ENCODE assay signal across 11 cellular contexts in the genomic region with DNA sequence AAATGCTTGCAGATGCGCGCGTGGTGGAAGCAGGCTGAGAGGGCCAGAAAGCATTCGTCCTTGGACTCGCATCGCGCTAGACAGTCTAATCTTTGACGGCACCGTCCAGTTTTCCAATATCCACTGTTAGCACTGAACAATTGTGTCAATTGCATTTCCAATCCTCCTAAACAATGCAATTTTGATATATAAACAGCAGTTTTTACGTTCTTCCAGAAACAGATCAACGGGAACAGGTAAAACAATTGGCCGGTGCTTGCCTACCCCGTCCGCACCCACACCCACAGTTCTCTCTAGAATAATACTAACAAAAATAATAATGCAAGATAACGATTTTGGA. TPM values are rescaled to one million over a fixed set of nuclear protein-coding genes. Genes with fewer than 3 reads are reported as not detected.
DNase-seq lines count a peak whose midpoint lies in the region; FAIRE-seq and TF ChIP-seq lines count a peak whose summit lies in the region.
"Had no signal": no experiment of that assay in that cellular context is flagged by ENCODE, and none has a peak within 500 bp of the region (broad histone marks: within the 10 kb centered on the region; RNA-seq: fewer than 3 reads in every experiment).

No MANE protein-coding gene starts in this region.

- H2AFZ ChIP-seq in OCI-LY1 (ENCODE audit: low read length) (no peak overlapping the region), H1 (ENCODE audit: low read length) (no peak overlapping the region)

- H4K5ac ChIP-seq in H1 (ENCODE audit: insufficient read length, low read depth, low read length), result no peak overlapping the region

- peak overlapping the region; percentile 48; the same call in 1 of the 2 replicates for H3K18ac ChIP-seq in H1 (ENCODE audit: extremely low read depth, low read length)

- intact Hi-C loops in sigmoid colon (cut with DNase I), result loop anchor here (1.0 to 10.0 kb wide), 2 partner anchors 70 to 261 kb away; no protein-coding TSS in a partner anchor

- H3K27ac Mint-ChIP-seq in T-helper 2 cell treated with Interferon-gamma antibody and Interleukin-4, amounts not matched to agents 5 μg/mL and 100 μg/mL, for 36 hours, result no peak overlapping the region

- no peak overlapping the region for H3K4ac ChIP-seq in H1 (replicated peaks; ENCODE audit: insufficient read length, low read depth, low read length)

- H4K20me1 ChIP-seq in OCI-LY1 (ENCODE audit: insufficient read depth, low read length) (no peaks in the 10 kb centered on the region), H1 (replicated peaks in 1 of 2; ENCODE audit: control insufficient read depth in 1 of 2, insufficient read depth in 2 of 2, low read length in 2 of 2) (no peaks in the 10 kb centered on the region)

- TF ChIP-seq RAD21 in H1 (IDR thresholded peaks at IDR 0.05 in 1 of 2, conservative IDR thresholded peaks at IDR 0.05 in 1 of 2; ENCODE audit: low read depth in 2 of 2, low read length in 2 of 2), result no peak

- peak; percentile 84 for FAIRE-seq in H1 (lab: Jason Lieb, UNC)

- POLR2A ChIA-PET in H1 (lab: Charles Lee; ENCODE audit: partially characterized antibody), result interaction anchor here (0.7 kb wide), 1 partner anchor 13 kb away, joined by 3 read pairs; no protein-coding TSS in a partner anchor

- H2BK20ac ChIP-seq in H1 (ENCODE audit: low read length), result no peak overlapping the region

- H3K27me3 ChIP-seq in OCI-LY1 (ENCODE audit: insufficient read depth, low read length) (peaks cover 4% of the 10 kb centered on the region; the same call in 1 of the 2 replicates), H1 (replicated peaks in 1 of 4; ENCODE audit: control insufficient read depth in 3 of 4, extremely low read depth in 1 of 4, insufficient read depth in 3 of 4, low read length in 3 of 4) (peaks cover 0 to 24% (median 15%) of the 10 kb centered on the region in 4 experiments; a peak in 5 of 7 replicates), sigmoid colon (peaks cover 0 to 14% (median 0%) of the 10 kb centered on the region in 3 donors)

- H3K4me3 Mint-ChIP-seq in T-helper 2 cell treated with Interferon-gamma antibody and Interleukin-4, amounts not matched to agents 5 μg/mL and 100 μg/mL, for 36 hours, result peak overlapping the region; percentile 80

- no peak overlapping the region for H2BK120ac ChIP-seq in H1 (replicated peaks; ENCODE audit: low read depth, low read length)

- H3K9me3 ChIP-seq in OCI-LY1 (ENCODE audit: low read length), result no peaks in the 10 kb centered on the region
- H3K9me3 ChIP-seq in H1 (ENCODE audit: insufficient read depth in 2 of 2, low read depth in 1 of 2, low read length in 1 of 2), result no peaks in the 10 kb centered on the region
- no peaks in the 10 kb centered on the region for H3K9me3 ChIP-seq in sigmoid colon

- no peak for TF ChIP-seq EP300 in H1 (IDR thresholded peaks at IDR 0.05; ENCODE audit: borderline replicate concordance in 1 of 2, low read depth in 2 of 2, low read length in 2 of 2)
- TF ChIP-seq EP300 in sigmoid colon (IDR thresholded peaks at IDR 0.05), result no peak

- TF ChIP-seq POLR2A in H1 (IDR thresholded peaks at IDR 0.05; ENCODE audit: control extremely low read depth in 1 of 2, low read depth in 2 of 2, low read length in 2 of 2), result no peak
- no peak for TF ChIP-seq POLR2A in sigmoid colon (IDR thresholded peaks at IDR 0.05)

- H3K9me2 ChIP-seq in OCI-LY1 (ENCODE audit: low read depth, low read length), result no peaks in the 10 kb centered on the region

- H3K23me2 ChIP-seq in H1 (ENCODE audit: low read depth, low read length), result peaks cover 2% of the 10 kb centered on the region

- no peak overlapping the region for H3K4me3 ChIP-seq in OCI-LY1 (ENCODE audit: low read depth, low read length, poor library complexity, severe bottlenecking)
- H3K4me3 ChIP-seq in H1 (ENCODE audit: extremely low read depth in 1 of 4, insufficient read depth in 2 of 4, low read depth in 3 of 4, low read length in 4 of 4), result 0 out of 8 replicates have a peak overlapping the region, but pooled peaks of 1 of the 4 experiments have one; percentile 62
- peak overlapping the region in 3 of 4 donors; percentile 32 to 48 (median 46) for H3K4me3 ChIP-seq in sigmoid colon

- WGBS in H1 (ENCODE audit: extremely low coverage in 1 of 2, insufficient coverage in 1 of 2, insufficient read length in 1 of 2, insufficient replicate concordance in 2 of 2, low coverage in 1 of 2, low lambda C conversion rate in 2 of 2, missing lambda C conversion rate in 1 of 2), 2 experiments, result 44% methylated on average over 15 of the region's 15 CpGs; no CpG with 5 or more reads in 1 of the 2 experiments
- WGBS in sigmoid colon, 2 donors, result 22 to 35% methylated on average over 15 of the region's 15 CpGs

- DNase-seq in T-helper 2 cell treated with Interferon-gamma antibody and Interleukin-4, amounts not matched to agents 5 μg/mL and 100 μg/mL, for 36 hours (ENCODE audit: low spot score), result no peak
- no peak for DNase-seq in T-helper 2 cell
- DNase-seq in H1 (ENCODE audit: low read depth in 1 of 2, low spot score in 2 of 2), result no peak
- no peak for DNase-seq in sigmoid colon
- no peak for DNase-seq in NCI-H2171 (lab: John Stamatoyannopoulos, UW)
- no peak for DNase-seq in HuH-7 (ENCODE audit: low spot score)
- no peak for DNase-seq in NCI-H69 (lab: John Stamatoyannopoulos, UW)
- DNase-seq: NCI-H2081 had no signal

- no peak overlapping the region for H3K9ac ChIP-seq in OCI-LY1 (ENCODE audit: low read length)
- no peak overlapping the region for H3K9ac ChIP-seq in H1 (replicated peaks in 1 of 4; ENCODE audit: extremely low read depth in 1 of 4, low read depth in 3 of 4, low read length in 3 of 4)

- H2BK5ac ChIP-seq in H1 (ENCODE audit: low read depth, low read length), result no peak overlapping the region

- H3K56ac ChIP-seq in H1 (replicated peaks; ENCODE audit: insufficient read length, low read depth, low read length), result no peak overlapping the region

- H3K36me3 ChIP-seq in OCI-LY1 (ENCODE audit: insufficient read depth, low read length) (no peaks in the 10 kb centered on the region), H1 (ENCODE audit: control insufficient read depth in 2 of 4, insufficient read depth in 4 of 4, low read length in 3 of 4) (no peaks in the 10 kb centered on the region), sigmoid colon (no peaks in the 10 kb centered on the region)

- CTCF ChIA-PET in H1 (lab: Charles Lee; ENCODE audit: partially characterized antibody), result interaction anchor here (0.7 to 15.8 kb wide), 26 partner anchors 11 to 688 kb away, joined by 3 to 344 read pairs (median 4); a partner anchor contains a TSS

- no peaks in the 10 kb centered on the region for H3K79me2 ChIP-seq in OCI-LY1 (ENCODE audit: insufficient read depth, low read length)
- H3K79me2 ChIP-seq in H1 (ENCODE audit: control insufficient read depth in 1 of 2, insufficient read depth in 2 of 2, low read length in 2 of 2), result no peaks in the 10 kb centered on the region

- H2BK15ac ChIP-seq in H1 (ENCODE audit: low read length), result no peak overlapping the region

- no peak for TF ChIP-seq CTCF in OCI-LY1 (IDR thresholded peaks at IDR 0.05; ENCODE audit: low read length)
- TF ChIP-seq CTCF in H1 (IDR thresholded peaks at IDR 0.05; ENCODE audit: control extremely low read depth in 1 of 3, insufficient read depth in 1 of 3, low read depth in 1 of 3, low read length in 3 of 3), result no peak
- TF ChIP-seq CTCF in sigmoid colon (IDR thresholded peaks at IDR 0.05), result peak in 1 of 4 experiments; percentile 10

- H3K27ac ChIP-seq in OCI-LY1 (ENCODE audit: low read depth, low read length, poor library complexity, severe bottlenecking) (no peak overlapping the region), H1 (ENCODE audit: low read depth, low read length) (no peak overlapping the region), sigmoid colon (no peak overlapping the region)

- H3K4me1 ChIP-seq in OCI-LY1 (ENCODE audit: insufficient read depth, low read length, severe bottlenecking) (peaks cover 4% of the 10 kb centered on the region), H1 (replicated peaks in 1 of 4; ENCODE audit: control insufficient read depth in 3 of 4, insufficient read depth in 4 of 4, low read length in 3 of 4) (peaks cover 0 to 3% (median under 1%) of the 10 kb centered on the region in 4 experiments; a peak in 1 of 7 replicates), sigmoid colon (peaks cover 0 to 21% (median 11%) of the 10 kb centered on the region in 4 donors)

- no peaks in the 10 kb centered on the region for H3F3A ChIP-seq in OCI-LY1 (ENCODE audit: insufficient read depth, low read length)

- no peak overlapping the region for H4K8ac ChIP-seq in H1 (ENCODE audit: extremely low read depth, insufficient read depth, low read length)

- no peak overlapping the region for H3K23ac ChIP-seq in H1 (ENCODE audit: insufficient read length)

- no peaks in the 10 kb centered on the region for H3K36me3 Mint-ChIP-seq in T-helper 2 cell treated with Interferon-gamma antibody and Interleukin-4, amounts not matched to agents 5 μg/mL and 100 μg/mL, for 36 hours (ENCODE audit: low read depth)

- H3K27me3 Mint-ChIP-seq in T-helper 2 cell treated with Interferon-gamma antibody and Interleukin-4, amounts not matched to agents 5 μg/mL and 100 μg/mL, for 36 hours (ENCODE audit: low read depth), result peaks cover 22% of the 10 kb centered on the region

- H3K4me1 Mint-ChIP-seq in T-helper 2 cell treated with Interferon-gamma antibody and Interleukin-4, amounts not matched to agents 5 μg/mL and 100 μg/mL, for 36 hours (ENCODE audit: low read depth), result peaks cover 2% of the 10 kb centered on the region

- no peaks in the 10 kb centered on the region for H3K9me3 Mint-ChIP-seq in T-helper 2 cell treated with Interferon-gamma antibody and Interleukin-4, amounts not matched to agents 5 μg/mL and 100 μg/mL, for 36 hours

- H3K4me2 ChIP-seq in OCI-LY1 (ENCODE audit: low read length) (peak overlapping the region; percentile 58), H1 (ENCODE audit: insufficient read depth in 1 of 2, low read depth in 2 of 2, low read length in 2 of 2) (peak overlapping the region; percentile 15 to 73; a peak in 2 of 4 replicates)

- no peak overlapping the region for H3K14ac ChIP-seq in H1 (ENCODE audit: insufficient read length)

- no peak overlapping the region for H4K91ac ChIP-seq in H1 (replicated peaks; ENCODE audit: insufficient read length, low read length)

- H3K79me1 ChIP-seq in H1 (ENCODE audit: low read depth, low read length), result no peaks in the 10 kb centered on the region

- no peak overlapping the region for H2AK5ac ChIP-seq in H1 (ENCODE audit: low read depth, low read length)

- no peak overlapping the region for H2BK12ac ChIP-seq in H1 (ENCODE audit: low read depth, low read length)

RNA-seq across cellular contexts. Expression of a gene that starts 17.2 kb away (rescaled TPM):
- total RNA-seq in H1 (2021; fragmentation: NEBNext Ultra II Directional; extraction: Animal tissue kit (Norgen Biotek cat#: 25700)), result not detected in 2 replicates
- 0.03 TPM in 1 of 2 replicates, not detected in the other for polyA plus RNA-seq in H1 (2011; rRNA removed)
- polyA plus RNA-seq in H1 (2011; cell fraction: cytosol; rRNA removed), result not detected
- not detected for polyA plus RNA-seq in H1 (2011; cell fraction: nucleus; rRNA removed)
- 0.12 TPM in 1 of 4 replicates, not detected in the others for polyA plus RNA-seq in H1 (2012, experiment 1 of 2)
- not detected for polyA plus RNA-seq in H1 (2012, experiment 2 of 2)
- polyA plus RNA-seq in H1 (2013, experiment 1 of 2), result 0.02 TPM
- 0.02 TPM for polyA plus RNA-seq in H1 (2013, experiment 2 of 2)
- polyA minus RNA-seq in H1 (2011; rRNA and poly(A)+ RNA removed), result not detected in 2 replicates
- not detected for polyA minus RNA-seq in H1 (2011; cell fraction: cytosol; rRNA and poly(A)+ RNA removed)
- polyA minus RNA-seq in H1 (2011; cell fraction: nucleus; rRNA and poly(A)+ RNA removed), result not detected
- total RNA-seq in sigmoid colon, result not detected
- under 1 TPM in 1 of 3 donors, not detected in 2; 0.01 TPM for polyA plus RNA-seq in sigmoid colon
- total RNA-seq: A172, pulmonary artery endothelial cell had no signal

RNA-seq across cellular contexts. Expression of a gene that starts 35.6 kb away (rescaled TPM):
- 0.37 and 0.40 TPM in 2 replicates for total RNA-seq in H1 (2021; fragmentation: NEBNext Ultra II Directional; extraction: Animal tissue kit (Norgen Biotek cat#: 25700))
- polyA plus RNA-seq in H1 (2011; rRNA removed), result 0.15 and 0.17 TPM in 2 replicates
- polyA plus RNA-seq in H1 (2011; cell fraction: cytosol; rRNA removed), result 0.08 TPM
- 0.19 TPM for polyA plus RNA-seq in H1 (2011; cell fraction: nucleus; rRNA removed)
- 0.11 to 0.16 TPM (median 0.16 TPM) in 3 of 4 replicates, not detected in the other for polyA plus RNA-seq in H1 (2012, experiment 1 of 2)
- 0.07 TPM for polyA plus RNA-seq in H1 (2012, experiment 2 of 2)
- 0.34 TPM for polyA plus RNA-seq in H1 (2013, experiment 1 of 2)
- 0.42 TPM for polyA plus RNA-seq in H1 (2013, experiment 2 of 2)
- 0.17 and 0.32 TPM in 2 replicates for polyA minus RNA-seq in H1 (2011; rRNA and poly(A)+ RNA removed)
- polyA minus RNA-seq in H1 (2011; cell fraction: cytosol; rRNA and poly(A)+ RNA removed), result not detected
- polyA minus RNA-seq in H1 (2011; cell fraction: nucleus; rRNA and poly(A)+ RNA removed), result 0.10 TPM
- under 1 TPM in 2 of 4 donors, not detected in 2; under 0.01 TPM for total RNA-seq in sigmoid colon
- under 1 TPM; under 0.01 to 0.23 (median 0.20) TPM for polyA plus RNA-seq in sigmoid colon
- total RNA-seq: pulmonary artery endothelial cell had no signal
